Comparison of ENCODE assay signal across 13 cellular contexts in genomic region chrX:7083021-7083420, GRCh38.
A peak's percentile ranks its signal among the peaks of the same experiment; 100 is the strongest.
DNase-seq lines count a peak whose midpoint lies in the region; ATAC-seq and TF ChIP-seq lines count a peak whose summit lies in the region.
"Had no signal": no experiment of that assay in that cellular context is flagged by ENCODE, and none has a peak within 500 bp of the region (broad histone marks: within the 10 kb centered on the region; RNA-seq: fewer than 3 reads in every experiment).

No MANE protein-coding gene starts in this region.

- no peaks in the 10 kb centered on the region for H4K20me1 ChIP-seq in MM.1S (ENCODE audit: insufficient read depth, low read length)

- peaks cover 60% of the 10 kb centered on the region for H3K4me1 Mint-ChIP-seq in activated naive CD4-positive, alpha-beta T cell treated with anti-CD3 and anti-CD28 coated beads, Interleukin-2, amount 10 ng/mL, durations not matched to agents 7 days and 5 days
- H3K4me1 Mint-ChIP-seq in dendritic cell treated with granulocyte-macrophage colony-stimulating factor and Interleukin-4, amounts not matched to agents 40 ng/mL and 50 ng/mL, for 4 days (ENCODE audit: low read depth): peaks cover 62% of the 10 kb centered on the region
- peaks cover 46% of the 10 kb centered on the region for H3K4me1 Mint-ChIP-seq in stimulated activated effector memory CD8-positive, alpha-beta T cell treated with anti-CD3 and anti-CD28 coated beads, Interleukin-12 subunit alpha, Interleukin-12 subunit beta, amount 100 ng/mL, for 72 hours
- H3K4me1 Mint-ChIP-seq in mesothelial cell of epicardium: peaks cover 3% of the 10 kb centered on the region

- peaks cover 14% of the 10 kb centered on the region for H3K36me3 Mint-ChIP-seq in activated naive CD4-positive, alpha-beta T cell treated with anti-CD3 and anti-CD28 coated beads, Interleukin-2, amount 10 ng/mL, durations not matched to agents 7 days and 5 days
- H3K36me3 Mint-ChIP-seq in activated naive CD4-positive, alpha-beta T cell treated with anti-CD3 and anti-CD28 coated beads, Interleukin-2, amount 50 U/mL, for 72 hours: peaks cover 0 to 5% of the 10 kb centered on the region in 2 donors
- H3K36me3 Mint-ChIP-seq in dendritic cell treated with granulocyte-macrophage colony-stimulating factor and Interleukin-4, amounts not matched to agents 40 ng/mL and 50 ng/mL, for 4 days (ENCODE audit: low read depth): peaks cover 7% of the 10 kb centered on the region
- H3K36me3 Mint-ChIP-seq in stimulated activated effector memory CD8-positive, alpha-beta T cell treated with anti-CD3 and anti-CD28 coated beads, Interleukin-12 subunit alpha, Interleukin-12 subunit beta, amount 100 ng/mL, for 72 hours: peaks cover 14% of the 10 kb centered on the region
- peaks cover 14% of the 10 kb centered on the region for H3K36me3 Mint-ChIP-seq in mesothelial cell of epicardium

- no peak for TF ChIP-seq POLR2A in right lobe of liver (IDR thresholded peaks at IDR 0.05)

- H3K27ac ChIP-seq in MM.1S (ENCODE audit: low read length) (peak overlapping the region; percentile 94), right lobe of liver (no peak overlapping the region)

- no peaks in the 10 kb centered on the region for H3K9me2 ChIP-seq in MM.1S (replicated peaks; ENCODE audit: insufficient read depth, low read length)

- no peak for ATAC-seq in activated naive CD4-positive, alpha-beta T cell treated with anti-CD3 and anti-CD28 coated beads, Interleukin-2, amount 50 U/mL, for 72 hours
- ATAC-seq in stimulated activated effector memory CD8-positive, alpha-beta T cell treated with anti-CD3 and anti-CD28 coated beads, Interleukin-12 subunit alpha, Interleukin-12 subunit beta, amount 100 ng/mL, for 72 hours: no peak
- no peak for ATAC-seq in right lobe of liver

- H3K27me3 ChIP-seq in MM.1S (replicated peaks; ENCODE audit: insufficient read depth, low read length) (no peaks in the 10 kb centered on the region), right lobe of liver (no peaks in the 10 kb centered on the region)

- TF ChIP-seq CTCF in MM.1S (IDR thresholded peaks at IDR 0.05; ENCODE audit: low read length) (no peak), mesothelial cell of epicardium (IDR thresholded peaks at IDR 0.05; ENCODE audit: unreplicated experiment) (no peak), right lobe of liver (IDR thresholded peaks at IDR 0.05) (no peak)

- H3K4me3 Mint-ChIP-seq in activated naive CD4-positive, alpha-beta T cell treated with anti-CD3 and anti-CD28 coated beads, Interleukin-2, amount 10 ng/mL, durations not matched to agents 7 days and 5 days: peak overlapping the region; percentile 41
- peak overlapping the region; percentile 32 for H3K4me3 Mint-ChIP-seq in dendritic cell treated with granulocyte-macrophage colony-stimulating factor and Interleukin-4, amounts not matched to agents 40 ng/mL and 50 ng/mL, for 4 days
- peak overlapping the region; percentile 47 for H3K4me3 Mint-ChIP-seq in stimulated activated effector memory CD8-positive, alpha-beta T cell treated with anti-CD3 and anti-CD28 coated beads, Interleukin-12 subunit alpha, Interleukin-12 subunit beta, amount 100 ng/mL, for 72 hours
- no peak overlapping the region for H3K4me3 Mint-ChIP-seq in mesothelial cell of epicardium

- H3K27ac Mint-ChIP-seq in activated naive CD4-positive, alpha-beta T cell treated with anti-CD3 and anti-CD28 coated beads, Interleukin-2, amount 10 ng/mL, durations not matched to agents 7 days and 5 days: peak overlapping the region; percentile 92
- peak overlapping the region in 1 of 2 donors; percentile 75 for H3K27ac Mint-ChIP-seq in activated naive CD4-positive, alpha-beta T cell treated with anti-CD3 and anti-CD28 coated beads, Interleukin-2, amount 50 U/mL, for 72 hours
- H3K27ac Mint-ChIP-seq in dendritic cell treated with granulocyte-macrophage colony-stimulating factor and Interleukin-4, amounts not matched to agents 40 ng/mL and 50 ng/mL, for 4 days: peak overlapping the region; percentile 84
- no peak overlapping the region for H3K27ac Mint-ChIP-seq in stimulated activated effector memory CD8-positive, alpha-beta T cell treated with anti-CD3 and anti-CD28 coated beads, Interleukin-12 subunit alpha, Interleukin-12 subunit beta, amount 100 ng/mL, for 72 hours
- H3K27ac Mint-ChIP-seq in mesothelial cell of epicardium: no peak overlapping the region

- WGBS in right lobe of liver (ENCODE audit: insufficient coverage, low coverage, low lambda C conversion rate, missing lambda C conversion rate): 100% methylated on average over 1 of the region's 1 CpG

- intact Hi-C loops in dendritic cell treated with granulocyte-macrophage colony-stimulating factor and Interleukin-4, amounts not matched to agents 40 ng/mL and 50 ng/mL, for 4 days (cut with micrococcal nuclease): loop anchor here (5.0 kb wide), 1 partner anchor 64 kb away; the partner anchor contains the start of genes PUDP and STS
- intact Hi-C loops in right lobe of liver (cut with DNase I): no loop called here

- no peak for DNase-seq in activated naive CD4-positive, alpha-beta T cell treated with anti-CD3 and anti-CD28 coated beads, Interleukin-2, amount 10 ng/mL, durations not matched to agents 7 days and 5 days
- DNase-seq in activated naive CD4-positive, alpha-beta T cell treated with anti-CD3 and anti-CD28 coated beads, Interleukin-2, amount 50 U/mL, for 72 hours (ENCODE audit: low spot score in 2 of 2): no peak
- DNase-seq in MM.1S (peak; percentile 63), NCI-H1105 (lab: John Stamatoyannopoulos, UW) (no peak), mesothelial cell of epicardium (ENCODE audit: low spot score in 2 of 2, unreplicated experiment in 2 of 2) (no peak), right lobe of liver (no peak)
- no peak for DNase-seq in stimulated activated effector memory CD8-positive, alpha-beta T cell treated with anti-CD3 and anti-CD28 coated beads, Interleukin-12 subunit alpha, Interleukin-12 subunit beta, amount 100 ng/mL, for 72 hours (ENCODE audit: low spot score in 2 of 2)
- DNase-seq: midbrain; NCI-H1417 treated with DMSO at 0.1 percent for 48 hours; NCI-H446 treated with DMSO at 0.1 percent for 48 hours; stimulated activated CD4-positive, alpha-beta T cell treated with anti-CD3 and anti-CD28 coated beads, Interleukin-2, amount 100 ng/mL, for 24 hours; T1000 had no signal

- CTCF ChIA-PET in activated naive CD4-positive, alpha-beta T cell treated with anti-CD3 and anti-CD28 coated beads, Interleukin-2, amount 10 ng/mL, durations not matched to agents 7 days and 5 days (lab: Charles Lee): no interaction called here

- no peaks in the 10 kb centered on the region for H3K27me3 Mint-ChIP-seq in activated naive CD4-positive, alpha-beta T cell treated with anti-CD3 and anti-CD28 coated beads, Interleukin-2, amount 10 ng/mL, durations not matched to agents 7 days and 5 days
- H3K27me3 Mint-ChIP-seq in dendritic cell treated with granulocyte-macrophage colony-stimulating factor and Interleukin-4, amounts not matched to agents 40 ng/mL and 50 ng/mL, for 4 days: no peaks in the 10 kb centered on the region
- no peaks in the 10 kb centered on the region for H3K27me3 Mint-ChIP-seq in mesothelial cell of epicardium (ENCODE audit: low read depth)

- H3K36me3 ChIP-seq in MM.1S (replicated peaks; ENCODE audit: insufficient read depth, low read length) (no peaks in the 10 kb centered on the region), right lobe of liver (no peaks in the 10 kb centered on the region)

- H3K79me2 ChIP-seq in MM.1S (ENCODE audit: low read length): no peaks in the 10 kb centered on the region

- H3F3A ChIP-seq in MM.1S (ENCODE audit: insufficient read depth, low read length): peaks cover 18% of the 10 kb centered on the region

- peak overlapping the region; percentile 56; the same call in 1 of the 2 replicates for H3K4me2 ChIP-seq in MM.1S (ENCODE audit: low read depth, low read length)

- peaks cover 35% of the 10 kb centered on the region for H3K4me1 ChIP-seq in MM.1S (ENCODE audit: low read length)
- H3K4me1 ChIP-seq in right lobe of liver: peaks cover 0 to 5% (median 0%) of the 10 kb centered on the region in 4 donors

- peak overlapping the region; percentile 67 for H3K9ac ChIP-seq in MM.1S (ENCODE audit: low read length)

- H3K9me3 Mint-ChIP-seq in activated naive CD4-positive, alpha-beta T cell treated with anti-CD3 and anti-CD28 coated beads, Interleukin-2, amount 10 ng/mL, durations not matched to agents 7 days and 5 days: no peaks in the 10 kb centered on the region
- no peaks in the 10 kb centered on the region for H3K9me3 Mint-ChIP-seq in activated naive CD4-positive, alpha-beta T cell treated with anti-CD3 and anti-CD28 coated beads, Interleukin-2, amount 50 U/mL, for 72 hours
- H3K9me3 Mint-ChIP-seq in dendritic cell treated with granulocyte-macrophage colony-stimulating factor and Interleukin-4, amounts not matched to agents 40 ng/mL and 50 ng/mL, for 4 days: no peaks in the 10 kb centered on the region
- no peaks in the 10 kb centered on the region for H3K9me3 Mint-ChIP-seq in stimulated activated effector memory CD8-positive, alpha-beta T cell treated with anti-CD3 and anti-CD28 coated beads, Interleukin-12 subunit alpha, Interleukin-12 subunit beta, amount 100 ng/mL, for 72 hours
- H3K9me3 Mint-ChIP-seq in mesothelial cell of epicardium: no peaks in the 10 kb centered on the region

- H3K4me3 ChIP-seq in MM.1S (ENCODE audit: low read length) (0 out of 2 replicates have a peak overlapping the region, but pooled peaks have one; percentile 15), right lobe of liver (no peak overlapping the region)

- no peaks in the 10 kb centered on the region for H3K9me3 ChIP-seq in MM.1S (replicated peaks; ENCODE audit: insufficient read depth, low read length)
- H3K9me3 ChIP-seq in right lobe of liver: no peaks in the 10 kb centered on the region

- H2AFZ ChIP-seq in MM.1S (ENCODE audit: low read length): no peak overlapping the region

Comparison
In these comparisons a context has a peak if more than half of its experiments do, and no peak if none do; other contexts are left out.
1. H3K27ac Mint-ChIP-seq: peak in activated naive CD4-positive, alpha-beta T cell treated with anti-CD3 and anti-CD28 coated beads, Interleukin-2, amount 10 ng/mL, durations not matched to agents 7 days and 5 days (single experiment) and dendritic cell treated with granulocyte-macrophage colony-stimulating factor and Interleukin-4, amounts not matched to agents 40 ng/mL and 50 ng/mL, for 4 days (single experiment); none in stimulated activated effector memory CD8-positive, alpha-beta T cell treated with anti-CD3 and anti-CD28 coated beads, Interleukin-12 subunit alpha, Interleukin-12 subunit beta, amount 100 ng/mL, for 72 hours (single experiment) and mesothelial cell of epicardium (single experiment).